22 cellular contexts compared by ENCODE assay signal in the genomic region with DNA sequence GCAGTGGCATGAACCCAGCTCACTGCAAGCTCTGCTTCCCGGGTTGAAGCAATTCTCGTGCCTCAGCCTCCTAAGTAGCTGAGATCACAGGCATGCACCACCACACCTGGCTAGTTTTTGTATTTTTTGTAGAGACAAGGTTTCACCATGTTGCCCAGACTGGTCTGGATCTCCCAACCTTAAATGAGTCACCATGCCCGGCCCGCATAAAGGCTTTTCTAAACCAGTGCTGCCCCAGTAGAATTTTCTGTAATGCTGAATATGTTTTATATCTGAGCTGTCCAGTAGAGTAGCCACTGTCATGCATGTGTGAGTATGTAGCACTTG. TPM values are rescaled to one million over a fixed set of nuclear protein-coding genes. Genes with fewer than 3 reads are reported as not detected.
DNase-seq lines count a peak whose midpoint lies in the region; ATAC-seq, FAIRE-seq and TF ChIP-seq lines count a peak whose summit lies in the region.
"Had no signal": no experiment of that assay in that cellular context is flagged by ENCODE, and none has a peak within 500 bp of the region (broad histone marks: within the 10 kb centered on the region; RNA-seq: fewer than 3 reads in every experiment).

No MANE protein-coding gene starts in this region.

- H3K4me3 ChIP-seq in right cardiac atrium (ENCODE audit: low read length): no peak overlapping the region
- no peak overlapping the region for H3K4me3 ChIP-seq in esophagus squamous epithelium
- H3K4me3 ChIP-seq in sigmoid colon: no peak overlapping the region
- H3K4me3 ChIP-seq in small intestine (ENCODE audit: low read depth in 1 of 2, low read length in 2 of 2): no peak overlapping the region

- no peak for TF ChIP-seq CTCF in esophagus squamous epithelium (IDR thresholded peaks at IDR 0.05)
- TF ChIP-seq CTCF in sigmoid colon (IDR thresholded peaks at IDR 0.05): no peak

- DNase-seq in right cardiac atrium (peak in 1 of 3 donors; percentile 54), Right ventricle myocardium inferior (ENCODE audit: missing footprints) (no peak), esophagus squamous epithelium (lab: John Stamatoyannopoulos, UW) (no peak), sigmoid colon (no peak), foreskin melanocyte (no peak), small intestine (no peak), GM12891 (ENCODE audit: insufficient read length, low spot score) (no peak), HCEC 1CT (no peak)
- DNase-seq: activated CD4-positive, alpha-beta T cell treated with anti-CD3 and anti-CD28 coated beads, Interleukin-2, amount 50 U/mL, for 4 hours; activated naive CD4-positive, alpha-beta T cell; amygdala; C1 segment of cervical spinal cord; cerebellar nuclear complex; effector memory CD4-positive, alpha-beta T cell; hypothalamus; kidney glomerular epithelial cell; NCI-H1092; NCI-H2081; NCI-H524; retina; SIG-M5 had no signal

- FAIRE-seq in small intestine (lab: Jason Lieb, UNC) (no peak), GM12891 (lab: Jason Lieb, UNC) (no peak)

- H3K27me3 ChIP-seq in right cardiac atrium (ENCODE audit: control insufficient read depth, insufficient read depth) (no peaks in the 10 kb centered on the region), esophagus squamous epithelium (no peaks in the 10 kb centered on the region), sigmoid colon (no peaks in the 10 kb centered on the region), small intestine (ENCODE audit: control insufficient read depth in 2 of 2, insufficient read depth in 2 of 2, low read length in 2 of 2) (no peaks in the 10 kb centered on the region)

- H3K9me3 ChIP-seq in right cardiac atrium (ENCODE audit: control insufficient read depth, low read length) (no peaks in the 10 kb centered on the region), esophagus squamous epithelium (no peaks in the 10 kb centered on the region), sigmoid colon (no peaks in the 10 kb centered on the region), small intestine (ENCODE audit: control insufficient read depth, low read depth) (no peaks in the 10 kb centered on the region)

- H3K36me3 ChIP-seq in esophagus squamous epithelium (no peaks in the 10 kb centered on the region), sigmoid colon (no peaks in the 10 kb centered on the region), small intestine (ENCODE audit: control insufficient read depth in 2 of 2, insufficient read depth in 2 of 2, low read length in 2 of 2) (no peaks in the 10 kb centered on the region)

- H3K4me1 ChIP-seq in right cardiac atrium (ENCODE audit: control insufficient read depth, insufficient read depth, low read length) (peaks cover 6% of the 10 kb centered on the region), esophagus squamous epithelium (peaks cover 0 to 24% (median 15%) of the 10 kb centered on the region in 3 donors), sigmoid colon (peaks cover 0 to 21% (median 15%) of the 10 kb centered on the region in 4 donors), small intestine (ENCODE audit: control insufficient read depth in 2 of 2, insufficient read depth in 1 of 2, low read depth in 1 of 2, low read length in 1 of 2) (peaks cover 0 to 7% of the 10 kb centered on the region in 2 donors)

- intact Hi-C loops in right cardiac atrium (cut with DNase I) (no loop called here), Right ventricle myocardium inferior (cut with DNase I) (loop anchor here (2.0 kb wide), 1 partner anchor 38 kb away; a partner anchor contains a TSS), esophagus squamous epithelium (cut with DNase I) (no loop called here), sigmoid colon (cut with DNase I) (no loop called here)

- 65% methylated on average over 4 of the region's 4 CpGs for WGBS in right cardiac atrium
- 37 to 46% methylated on average over 4 of the region's 4 CpGs for WGBS in esophagus squamous epithelium, 2 donors
- WGBS in sigmoid colon, 2 donors: 80 to 84% methylated on average over 4 of the region's 4 CpGs
- 74 to 91% (median 84%) methylated on average over 4 of the region's 4 CpGs for WGBS in small intestine, 3 donors

- no peak for TF ChIP-seq POLR2A in esophagus squamous epithelium (IDR thresholded peaks at IDR 0.05)
- no peak for TF ChIP-seq POLR2A in sigmoid colon (IDR thresholded peaks at IDR 0.05)
- no peak for TF ChIP-seq POLR2A in GM12891 (IDR thresholded peaks at IDR 0.05; ENCODE audit: low read depth, low read length)

- TF ChIP-seq EP300 in sigmoid colon (IDR thresholded peaks at IDR 0.05): no peak

- ATAC-seq in right cardiac atrium (peak; percentile 14 to 45), Right ventricle myocardium inferior (no peak)

- H3K27ac ChIP-seq in right cardiac atrium (ENCODE audit: low read length) (peak overlapping the region; percentile 75), esophagus squamous epithelium (peak overlapping the region; percentile 50 to 79 (median 62)), sigmoid colon (peak overlapping the region; percentile 65 to 82 (median 76)), small intestine (ENCODE audit: low read depth in 1 of 2, low read length in 1 of 2) (peak overlapping the region in 1 of 2 donors; percentile 17)
- H3K27ac ChIP-seq: VCaP had no signal

TF ChIP-seq in GM12891, 5 proteins besides CTCF, POLR2A, EP300 and RAD21:
- TF ChIP-seq POLR2AphosphoS5 (IDR thresholded peaks at IDR 0.05; ENCODE audit: low read depth, low read length) (no peak), SPI1 (IDR thresholded peaks at IDR 0.05; ENCODE audit: low read depth, low read length) (no peak), TAF1 (IDR thresholded peaks at IDR 0.05; ENCODE audit: low read depth, low read length) (no peak), PAX5 (IDR thresholded peaks at IDR 0.05; ENCODE audit: insufficient read depth, low read length, severe bottlenecking) (no peak), POU2F2 (IDR thresholded peaks at IDR 0.05; ENCODE audit: low read depth, low read length) (no peak)

RNA-seq across cellular contexts. Expression of a gene that starts 36.9 kb away (rescaled TPM):
- total RNA-seq in right cardiac atrium (100 to 1,000 TPM in 1 of 4 donors, 10 to 100 TPM in 3; 74.6 to 130 (median 91.7) TPM), Right ventricle myocardium inferior (48.7 TPM), esophagus squamous epithelium (100 to 1,000 TPM in 1 of 4 donors, 10 to 100 TPM in 3; 27.9 to 112 (median 62.8) TPM), sigmoid colon (100 to 1,000 TPM; 111 to 240 (median 188) TPM)
- polyA plus RNA-seq in right cardiac atrium (65.6 TPM), sigmoid colon (10 to 100 TPM; 23.4 to 65.2 (median 26.4) TPM), small intestine (10 to 100 TPM; 28.9 to 56.3 (median 32.2) TPM)
- 90.2 TPM for polyA plus RNA-seq in GM12891 (2012; ENCODE audit: low read depth, missing spikeins)
